18 cellular contexts compared by ENCODE assay signal in the genomic region with DNA sequence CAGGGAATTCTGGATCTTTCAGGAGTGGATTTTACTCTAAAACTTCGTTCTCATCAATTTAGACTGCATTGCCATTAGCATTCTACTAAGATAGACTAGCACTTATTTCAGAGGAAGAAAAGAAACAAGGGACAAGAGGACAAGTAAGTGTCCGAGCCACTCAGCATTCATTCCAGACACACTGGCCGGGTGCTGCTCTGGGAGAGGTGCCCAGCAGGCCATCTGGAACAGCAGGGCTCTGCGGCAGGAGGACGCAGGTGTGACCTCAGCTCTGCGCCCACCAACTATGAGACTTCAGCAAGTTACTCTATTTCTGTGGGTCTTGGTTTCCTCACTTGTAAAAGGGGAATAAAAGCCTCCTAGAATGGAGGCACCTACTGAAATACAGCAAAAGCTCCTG. TPM values are rescaled to one million over a fixed set of nuclear protein-coding genes. Genes with fewer than 3 reads are reported as not detected.
DNase-seq lines count a peak whose midpoint lies in the region; ATAC-seq and TF ChIP-seq lines count a peak whose summit lies in the region.
"Had no signal": no experiment of that assay in that cellular context is flagged by ENCODE, and none has a peak within 500 bp of the region (broad histone marks: within the 10 kb centered on the region; RNA-seq: fewer than 3 reads in every experiment).

No MANE protein-coding gene starts in this region.

- intact Hi-C loops in left ventricle myocardium superior (cut with micrococcal nuclease): no loop called here
- intact Hi-C loops in activated CD4-positive, alpha-beta T cell treated with anti-CD3 and anti-CD28 coated beads, Interleukin-2, amount 10 ng/mL, durations not matched to agents 24 days and 14 days (cut with micrococcal nuclease): no loop called here

- in situ Hi-C loops in G401 (cut with HindIII; ENCODE audit: low sequenced_read_pairs): no loop called here

- H3K4me1 ChIP-seq in parathyroid adenoma: peaks cover 27% of the 10 kb centered on the region

- POLR2A ChIA-PET in activated naive CD8-positive, alpha-beta T cell treated with anti-CD3 and anti-CD28 coated beads, Interleukin-2, amount 10 ng/mL, durations not matched to agents 7 days and 5 days (lab: Charles Lee): no interaction called here

- H2AFZ ChIP-seq in parathyroid adenoma: no peak overlapping the region

- peaks cover 23% of the 10 kb centered on the region for H3K4me1 Mint-ChIP-seq in activated naive CD8-positive, alpha-beta T cell treated with anti-CD3 and anti-CD28 coated beads, Interleukin-2, amount 10 ng/mL, durations not matched to agents 7 days and 5 days
- H3K4me1 Mint-ChIP-seq in activated CD4-positive, alpha-beta T cell treated with anti-CD3 and anti-CD28 coated beads, Interleukin-2, amount 10 ng/mL, durations not matched to agents 24 days and 14 days: peaks cover 29% of the 10 kb centered on the region

- no peak overlapping the region for H3K4me3 Mint-ChIP-seq in activated naive CD8-positive, alpha-beta T cell treated with anti-CD3 and anti-CD28 coated beads, Interleukin-2, amount 10 ng/mL, durations not matched to agents 7 days and 5 days
- H3K4me3 Mint-ChIP-seq in activated CD4-positive, alpha-beta T cell treated with anti-CD3 and anti-CD28 coated beads, Interleukin-2, amount 10 ng/mL, durations not matched to agents 24 days and 14 days: no peak overlapping the region
- H3K4me3 Mint-ChIP-seq: activated naive CD4-positive, alpha-beta T cell treated with anti-CD3 and anti-CD28 coated beads for 36 hours had no signal

- H3K27me3 Mint-ChIP-seq in activated naive CD8-positive, alpha-beta T cell treated with anti-CD3 and anti-CD28 coated beads, Interleukin-2, amount 10 ng/mL, durations not matched to agents 7 days and 5 days: no peaks in the 10 kb centered on the region
- H3K27me3 Mint-ChIP-seq in activated CD4-positive, alpha-beta T cell treated with anti-CD3 and anti-CD28 coated beads, Interleukin-2, amount 10 ng/mL, durations not matched to agents 24 days and 14 days: no peaks in the 10 kb centered on the region

- H3K9me3 ChIP-seq in parathyroid adenoma (ENCODE audit: control insufficient read depth, low read length): no peaks in the 10 kb centered on the region

- H3K9me3 Mint-ChIP-seq in activated naive CD8-positive, alpha-beta T cell treated with anti-CD3 and anti-CD28 coated beads, Interleukin-2, amount 10 ng/mL, durations not matched to agents 7 days and 5 days: no peaks in the 10 kb centered on the region
- H3K9me3 Mint-ChIP-seq in activated CD4-positive, alpha-beta T cell treated with anti-CD3 and anti-CD28 coated beads, Interleukin-2, amount 10 ng/mL, durations not matched to agents 24 days and 14 days: no peaks in the 10 kb centered on the region
- H3K9me3 Mint-ChIP-seq: activated naive CD4-positive, alpha-beta T cell treated with anti-CD3 and anti-CD28 coated beads for 36 hours had no signal

- no peaks in the 10 kb centered on the region for H3K36me3 ChIP-seq in parathyroid adenoma (ENCODE audit: control insufficient read depth, insufficient read depth, low read length)

- peaks cover 1% of the 10 kb centered on the region for H3K36me3 Mint-ChIP-seq in activated naive CD8-positive, alpha-beta T cell treated with anti-CD3 and anti-CD28 coated beads, Interleukin-2, amount 10 ng/mL, durations not matched to agents 7 days and 5 days
- peaks cover 20% of the 10 kb centered on the region for H3K36me3 Mint-ChIP-seq in activated CD4-positive, alpha-beta T cell treated with anti-CD3 and anti-CD28 coated beads, Interleukin-2, amount 10 ng/mL, durations not matched to agents 24 days and 14 days (ENCODE audit: low read depth)

- DNase-seq in G401 (ENCODE audit: low spot score) (peak; percentile 67), left ventricle myocardium superior (peak; percentile 78), GOT3 (lab: John Stamatoyannopoulos, UW) (no peak)
- no peak for DNase-seq in activated naive CD8-positive, alpha-beta T cell treated with anti-CD3 and anti-CD28 coated beads, Interleukin-2, amount 10 ng/mL, durations not matched to agents 7 days and 5 days
- DNase-seq in activated CD4-positive, alpha-beta T cell treated with anti-CD3 and anti-CD28 coated beads, Interleukin-2, amount 10 ng/mL, durations not matched to agents 24 days and 14 days: no peak
- no peak for DNase-seq in stimulated activated CD4-positive, alpha-beta T cell treated with anti-CD3 and anti-CD28 coated beads, Interleukin-2, amount 100 ng/mL, for 24 hours
- DNase-seq: activated naive CD4-positive, alpha-beta T cell treated with anti-CD3 and anti-CD28 coated beads for 36 hours; AML-193; NCI-H1417 treated with DMSO at 0.1 percent for 48 hours; NCI-H2227 treated with DMSO at 0.1 percent for 48 hours; stimulated activated CD4-positive, alpha-beta T cell treated with anti-CD3 and anti-CD28 coated beads, Interleukin-4, amount 100 ng/mL, for 24 hours had no signal

- peak overlapping the region; percentile 18 for H3K27ac Mint-ChIP-seq in activated naive CD8-positive, alpha-beta T cell treated with anti-CD3 and anti-CD28 coated beads, Interleukin-2, amount 10 ng/mL, durations not matched to agents 7 days and 5 days
- no peak overlapping the region for H3K27ac Mint-ChIP-seq in activated CD4-positive, alpha-beta T cell treated with anti-CD3 and anti-CD28 coated beads, Interleukin-2, amount 10 ng/mL, durations not matched to agents 24 days and 14 days
- H3K27ac Mint-ChIP-seq: activated naive CD4-positive, alpha-beta T cell treated with anti-CD3 and anti-CD28 coated beads for 36 hours had no signal

- H3K27me3 ChIP-seq in parathyroid adenoma (ENCODE audit: control insufficient read depth, insufficient read depth, low read length): no peaks in the 10 kb centered on the region

- peaks cover 86% of the 10 kb centered on the region for H3K79me2 ChIP-seq in parathyroid adenoma

- H3K4me2 ChIP-seq in parathyroid adenoma (ENCODE audit: low read length): peak overlapping the region; percentile 12
- H3K4me2 ChIP-seq: KMS-11 had no signal

- no peak for TF ChIP-seq CTCF in parathyroid adenoma (IDR thresholded peaks at IDR 0.05)

- no peak overlapping the region for H3K9ac ChIP-seq in parathyroid adenoma
- H3K9ac ChIP-seq: KMS-11 had no signal

- no peak for ATAC-seq in activated naive CD8-positive, alpha-beta T cell treated with anti-CD3 and anti-CD28 coated beads, Interleukin-2, amount 10 ng/mL, durations not matched to agents 7 days and 5 days (ENCODE audit: low read depth)
- ATAC-seq in left ventricle myocardium superior (peak; percentile 34), GM21390 (IDR thresholded peaks at IDR 0.05; ENCODE audit: unreplicated experiment) (no peak)

- H3K27ac ChIP-seq in parathyroid adenoma: no peak overlapping the region
- H3K27ac ChIP-seq: KMS-11, SK-N-MC had no signal

- H3K4me3 ChIP-seq in parathyroid adenoma (ENCODE audit: low read depth, low read length): no peak overlapping the region
- H3K4me3 ChIP-seq: SK-N-MC had no signal

RNA-seq across cellular contexts. Expression of a gene that starts 4.2 kb away (rescaled TPM):
- 14.9 and 20.7 TPM in 2 replicates for total RNA-seq in G401 (2014; rRNA removed; shearing (Covaris generic))
- 10 to 100 TPM; 40.0 to 41.7 TPM for total RNA-seq in activated naive CD8-positive, alpha-beta T cell treated with anti-CD3 and anti-CD28 coated beads, Interleukin-2, amount 10 ng/mL, durations not matched to agents 7 days and 5 days
- total RNA-seq in left ventricle myocardium superior: 81.2 TPM
- 36.5 and 36.6 TPM in 2 replicates for total RNA-seq in activated CD4-positive, alpha-beta T cell treated with anti-CD3 and anti-CD28 coated beads, Interleukin-2, amount 10 ng/mL, durations not matched to agents 24 days and 14 days

RNA-seq across cellular contexts. Expression of a gene that starts 28.4 kb away (rescaled TPM):
- total RNA-seq in G401 (2014; rRNA removed; shearing (Covaris generic)): not detected in 2 replicates
- not detected for total RNA-seq in activated naive CD8-positive, alpha-beta T cell treated with anti-CD3 and anti-CD28 coated beads, Interleukin-2, amount 10 ng/mL, durations not matched to agents 7 days and 5 days
- total RNA-seq in left ventricle myocardium superior: not detected
- total RNA-seq in activated CD4-positive, alpha-beta T cell treated with anti-CD3 and anti-CD28 coated beads, Interleukin-2, amount 10 ng/mL, durations not matched to agents 24 days and 14 days: not detected in 2 replicates
- total RNA-seq: activated naive CD4-positive, alpha-beta T cell treated with anti-CD3 and anti-CD28 coated beads for 36 hours; chondrocyte; renal cortical epithelial cell; urinary bladder had no signal

RNA-seq across cellular contexts. Expression of a gene that starts 28.6 kb away (rescaled TPM):
- 7.3 and 8.9 TPM in 2 replicates for total RNA-seq in G401 (2014; rRNA removed; shearing (Covaris generic))
- total RNA-seq in activated naive CD8-positive, alpha-beta T cell treated with anti-CD3 and anti-CD28 coated beads, Interleukin-2, amount 10 ng/mL, durations not matched to agents 7 days and 5 days: 1 to 10 TPM; 3.0 to 3.3 TPM
- total RNA-seq in left ventricle myocardium superior: 4.3 TPM
- total RNA-seq in activated CD4-positive, alpha-beta T cell treated with anti-CD3 and anti-CD28 coated beads, Interleukin-2, amount 10 ng/mL, durations not matched to agents 24 days and 14 days: 4.9 and 5.4 TPM in 2 replicates

Comparison
In these comparisons a context has a peak if more than half of its experiments do, and no peak if none do; other contexts are left out.
1. DNase-seq: peak in G401 (single experiment) and left ventricle myocardium superior (single experiment); none in activated naive CD8-positive, alpha-beta T cell treated with anti-CD3 and anti-CD28 coated beads, Interleukin-2, amount 10 ng/mL, durations not matched to agents 7 days and 5 days (single experiment), GOT3 (single experiment), activated CD4-positive, alpha-beta T cell treated with anti-CD3 and anti-CD28 coated beads, Interleukin-2, amount 10 ng/mL, durations not matched to agents 24 days and 14 days (single experiment) and stimulated activated CD4-positive, alpha-beta T cell treated with anti-CD3 and anti-CD28 coated beads, Interleukin-2, amount 100 ng/mL, for 24 hours (0 of 2).